Comparison of ENCODE assay signal across 18 cellular contexts in genomic region chr20:15030826-15031225, GRCh38.
DNase-seq lines count a peak whose midpoint lies in the region; ATAC-seq and TF ChIP-seq lines count a peak whose summit lies in the region.
"Had no signal": no experiment of that assay in that cellular context is flagged by ENCODE, and none has a peak within 500 bp of the region (broad histone marks: within the 10 kb centered on the region; RNA-seq: fewer than 3 reads in every experiment).

No MANE protein-coding gene starts in this region.

- H3K79me1 ChIP-seq in neuronal stem cell (ENCODE audit: low read depth, low read length) = no peaks in the 10 kb centered on the region

- peak overlapping the region; percentile 74 for H3K18ac ChIP-seq in neuronal stem cell (ENCODE audit: low read length)

- no peak for TF ChIP-seq POLR2A in thyroid gland (IDR thresholded peaks at IDR 0.05)

- H2BK120ac ChIP-seq in neuronal stem cell (ENCODE audit: low read depth, low read length) = peak overlapping the region; percentile 4

- no peaks in the 10 kb centered on the region for H4K20me1 ChIP-seq in DND-41 (ENCODE audit: insufficient read depth, low read length)
- H4K20me1 ChIP-seq: BLaER1 had no signal

- DNase-seq in DND-41 = no peak
- DNase-seq in cerebellar cortex (ENCODE audit: low spot score) = peak; percentile 66
- DNase-seq in neuronal stem cell (ENCODE audit: low spot score) = no peak
- no peak for DNase-seq in activated naive CD4-positive, alpha-beta T cell treated with anti-CD3 and anti-CD28 coated beads, Interleukin-2, amount 50 U/mL, for 16 hours
- no peak for DNase-seq in thyroid gland
- DNase-seq: Caco-2; CD4-positive, CD25-positive, alpha-beta regulatory T cell; CD8-positive, alpha-beta T cell; DMS153; EL; GF-D8; GM23248; H7; HCEC 1CT had no signal

- H3K9ac ChIP-seq in DND-41 (ENCODE audit: low read depth, low read length) = no peak overlapping the region
- H3K9ac ChIP-seq in neuronal stem cell (ENCODE audit: low read depth, low read length, poor library complexity) = no peak overlapping the region
- H3K9ac ChIP-seq: BLaER1, GM23248 had no signal

- no peak overlapping the region for H3K14ac ChIP-seq in neuronal stem cell (ENCODE audit: low read length)

- H3K79me2 ChIP-seq in DND-41 (ENCODE audit: insufficient read depth, low read length) = no peaks in the 10 kb centered on the region

- H3K27me3 ChIP-seq in DND-41 (ENCODE audit: insufficient read depth, low read length, poor library complexity) (no peaks in the 10 kb centered on the region), neuronal stem cell (ENCODE audit: control insufficient read depth in 3 of 3, insufficient read depth in 3 of 3, low read depth in 1 of 3, low read length in 3 of 3) (peaks cover 0 to 3% (median 0%) of the 10 kb centered on the region in 3 experiments), thyroid gland (no peaks in the 10 kb centered on the region)
- H3K27me3 ChIP-seq: BLaER1 had no signal

- no peak overlapping the region for H4K91ac ChIP-seq in neuronal stem cell (ENCODE audit: low read depth, low read length, poor library complexity)

- no peak overlapping the region for H2BK5ac ChIP-seq in neuronal stem cell (ENCODE audit: low read length)

- H2AK5ac ChIP-seq in neuronal stem cell (ENCODE audit: low read depth, low read length) = no peak overlapping the region

- no peaks in the 10 kb centered on the region for H3K4me1 ChIP-seq in DND-41 (ENCODE audit: insufficient read depth, low read length)
- peaks cover 0 to 1% of the 10 kb centered on the region in 2 donors for H3K4me1 ChIP-seq in neuronal stem cell (ENCODE audit: control insufficient read depth in 2 of 2, insufficient read depth in 1 of 2, low read depth in 1 of 2, low read length in 2 of 2)
- no peaks in the 10 kb centered on the region for H3K4me1 ChIP-seq in thyroid gland
- H3K4me1 ChIP-seq: Caco-2 had no signal

- peak; percentile 35; the same call in 1 of the 3 replicates for ATAC-seq in DND-41 (ENCODE audit: insufficient read depth, low read depth)
- no peak for ATAC-seq in GM21367 (IDR thresholded peaks at IDR 0.05; ENCODE audit: unreplicated experiment)
- ATAC-seq: CD8-positive, alpha-beta T cell had no signal

- no CpG with 5 or more reads among the region's 14 CpGs for WGBS in neuronal stem cell (ENCODE audit: extremely low coverage in 2 of 2, insufficient read length in 2 of 2, insufficient replicate concordance in 1 of 2), 2 donors
- 92 to 95% methylated on average over 14 of the region's 14 CpGs for WGBS in thyroid gland, 2 donors

- H3K4me3 ChIP-seq in DND-41 (ENCODE audit: low read depth in 1 of 2, low read length in 2 of 2) (no peak overlapping the region), neuronal stem cell (ENCODE audit: low read length in 2 of 2) (no peak overlapping the region), thyroid gland (replicated peaks in 1 of 3) (no peak overlapping the region)
- H3K4me3 ChIP-seq: BLaER1, GM23248 had no signal

- H3K23ac ChIP-seq in neuronal stem cell (ENCODE audit: low read depth, low read length, poor library complexity) = no peak overlapping the region

- TF ChIP-seq CTCF in DND-41 (IDR thresholded peaks at IDR 0.05; ENCODE audit: borderline replicate concordance, extremely low read depth, low read length, poor library complexity, severe bottlenecking) (no peak), thyroid gland (IDR thresholded peaks at IDR 0.05) (no peak)

- no peak overlapping the region for H4K8ac ChIP-seq in neuronal stem cell (ENCODE audit: low read depth, low read length)

- H3K9me3 ChIP-seq in DND-41 (ENCODE audit: insufficient read depth, low read length, severe bottlenecking) = no peaks in the 10 kb centered on the region
- no peaks in the 10 kb centered on the region for H3K9me3 ChIP-seq in neuronal stem cell (replicated peaks in 1 of 2; ENCODE audit: control insufficient read depth in 2 of 2, insufficient read depth in 1 of 2, low read depth in 1 of 2, low read length in 2 of 2)
- no peaks in the 10 kb centered on the region for H3K9me3 ChIP-seq in thyroid gland
- H3K9me3 ChIP-seq: Caco-2 had no signal

- H2AFZ ChIP-seq in DND-41 (ENCODE audit: low read depth, low read length) = no peak overlapping the region
- H2AFZ ChIP-seq in neuronal stem cell (ENCODE audit: low read length) = no peak overlapping the region
- H2AFZ ChIP-seq: GM23248 had no signal

- H2BK15ac ChIP-seq in neuronal stem cell (ENCODE audit: low read length) = no peak overlapping the region

- no peaks in the 10 kb centered on the region for H3K36me3 ChIP-seq in DND-41 (ENCODE audit: insufficient read depth, low read length)
- no peaks in the 10 kb centered on the region for H3K36me3 ChIP-seq in neuronal stem cell (replicated peaks in 1 of 2; ENCODE audit: control insufficient read depth in 2 of 2, insufficient read depth in 2 of 2, low read length in 2 of 2)
- H3K36me3 ChIP-seq in thyroid gland = no peaks in the 10 kb centered on the region
- H3K36me3 ChIP-seq: BLaER1 had no signal

- no peak overlapping the region for H3K4me2 ChIP-seq in DND-41 (ENCODE audit: insufficient read depth, low read length)
- no peak overlapping the region for H3K4me2 ChIP-seq in neuronal stem cell (ENCODE audit: insufficient read depth, low read length, poor library complexity, severe bottlenecking)
- H3K4me2 ChIP-seq: BLaER1 had no signal

- intact Hi-C loops in thyroid gland (cut with DNase I) = no loop called here

- no peak overlapping the region for H2BK12ac ChIP-seq in neuronal stem cell (ENCODE audit: low read length)

- H3K27ac ChIP-seq in DND-41 (ENCODE audit: low read length) = no peak overlapping the region
- no peak overlapping the region for H3K27ac ChIP-seq in neuronal stem cell (replicated peaks; ENCODE audit: low read length)
- H3K27ac ChIP-seq in thyroid gland = no peak overlapping the region
- H3K27ac ChIP-seq: 22Rv1, BLaER1, C4-2B, GM23248 had no signal

- no peak overlapping the region for H3K4ac ChIP-seq in neuronal stem cell (ENCODE audit: low read length)
